In the genomic region with DNA sequence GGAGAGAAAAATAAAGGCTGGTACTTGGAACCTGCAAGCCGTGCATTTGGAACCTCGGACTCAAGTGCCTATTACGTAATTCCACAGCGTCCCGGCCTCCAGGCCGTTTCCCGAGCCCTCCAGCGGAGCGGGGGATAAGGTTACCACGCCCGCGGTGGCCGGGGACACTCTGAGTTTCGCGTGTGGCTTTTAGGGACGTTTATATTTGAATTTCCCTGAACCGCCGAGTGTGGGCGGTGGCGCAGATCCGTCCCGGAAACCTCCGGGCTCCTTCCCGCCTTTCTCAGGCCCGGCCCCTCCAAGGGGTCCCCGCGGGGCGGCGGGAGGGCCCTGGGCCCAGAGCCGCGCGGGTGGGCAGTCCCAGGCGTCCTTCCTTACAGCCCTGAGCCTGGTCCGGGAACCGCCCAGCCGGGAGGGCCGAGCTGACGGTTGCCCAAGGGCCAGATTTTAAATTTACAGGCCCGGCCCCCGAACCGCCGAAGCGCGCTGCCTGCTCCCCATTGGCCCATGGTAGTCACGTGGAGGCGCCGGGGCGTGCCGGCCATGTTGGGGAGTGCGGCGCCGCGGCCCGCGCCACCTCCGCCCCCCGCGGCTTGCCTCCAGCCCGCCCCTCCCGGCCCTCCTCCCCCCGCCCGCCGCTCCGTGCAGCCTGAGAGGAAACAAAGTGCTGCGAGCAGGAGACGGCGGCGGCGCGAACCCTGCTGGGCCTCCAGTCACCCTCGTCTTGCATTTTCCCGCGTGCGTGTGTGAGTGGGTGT, we compare ENCODE assay signal across 8 cellular contexts. TPM values are rescaled to one million over a fixed set of nuclear protein-coding genes. Genes with fewer than 3 reads are reported as not detected.
DNase-seq lines count a peak whose midpoint lies in the region; ATAC-seq lines count a peak whose summit lies in the region.

A gene with protein sequence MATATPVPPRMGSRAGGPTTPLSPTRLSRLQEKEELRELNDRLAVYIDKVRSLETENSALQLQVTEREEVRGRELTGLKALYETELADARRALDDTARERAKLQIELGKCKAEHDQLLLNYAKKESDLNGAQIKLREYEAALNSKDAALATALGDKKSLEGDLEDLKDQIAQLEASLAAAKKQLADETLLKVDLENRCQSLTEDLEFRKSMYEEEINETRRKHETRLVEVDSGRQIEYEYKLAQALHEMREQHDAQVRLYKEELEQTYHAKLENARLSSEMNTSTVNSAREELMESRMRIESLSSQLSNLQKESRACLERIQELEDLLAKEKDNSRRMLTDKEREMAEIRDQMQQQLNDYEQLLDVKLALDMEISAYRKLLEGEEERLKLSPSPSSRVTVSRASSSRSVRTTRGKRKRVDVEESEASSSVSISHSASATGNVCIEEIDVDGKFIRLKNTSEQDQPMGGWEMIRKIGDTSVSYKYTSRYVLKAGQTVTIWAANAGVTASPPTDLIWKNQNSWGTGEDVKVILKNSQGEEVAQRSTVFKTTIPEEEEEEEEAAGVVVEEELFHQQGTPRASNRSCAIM (plus strand): TSS at position 638 of the 758 bp plus-strand sequence. CDS start 373 bp downstream, outside the sequence.

- H3K27me3 ChIP-seq in HUES48 (ENCODE audit: control insufficient read depth, insufficient read depth, low read length) = no peaks in the 10 kb centered on the region
- no peaks in the 10 kb centered on the region for H3K27me3 ChIP-seq in NT2/D1 (ENCODE audit: insufficient read depth, insufficient read length)
- H3K27me3 ChIP-seq in mesenchymal stem cell (ENCODE audit: control insufficient read depth in 1 of 2, insufficient read depth in 1 of 2, low read length in 2 of 2) = no peaks in the 10 kb centered on the region

- H3K9ac ChIP-seq in HUES48 (ENCODE audit: low read depth, low read length) (peak within 1 kb of the TSS; percentile 99), NT2/D1 (ENCODE audit: insufficient read length, low read depth) (peak within 1 kb of the TSS; percentile 100), mesenchymal stem cell (ENCODE audit: low read length) (peak within 1 kb of the TSS; percentile 88)

- H2BK12ac ChIP-seq in mesenchymal stem cell (ENCODE audit: low read length in 2 of 2) = peak within 1 kb of the TSS in 1 of 2 experiments; percentile 73

- H3K4me1 Mint-ChIP-seq in effector memory CD8-positive, alpha-beta T cell (ENCODE audit: low read depth in 2 of 2) = peaks cover 17 to 31% of the 10 kb centered on the region in 2 donors

- peak; percentile 64 for ATAC-seq in GM21423 (IDR thresholded peaks at IDR 0.05; ENCODE audit: unreplicated experiment)
- peak; percentile 71 for ATAC-seq in effector memory CD8-positive, alpha-beta T cell (replicated peaks)

- peak within 1 kb of the TSS; percentile 76 for H3K18ac ChIP-seq in mesenchymal stem cell (ENCODE audit: low read depth in 1 of 2, low read length in 2 of 2)

- H3K27me3 Mint-ChIP-seq in effector memory CD8-positive, alpha-beta T cell = no peaks in the 10 kb centered on the region

- H3K9me3 ChIP-seq in HUES48 (ENCODE audit: control insufficient read depth, insufficient read depth, low read length) (no peaks in the 10 kb centered on the region), NT2/D1 (ENCODE audit: insufficient read depth, low read length) (no peaks in the 10 kb centered on the region), mesenchymal stem cell (ENCODE audit: control insufficient read depth, low read length) (no peaks in the 10 kb centered on the region)

- H3K4me1 ChIP-seq in HUES48 (ENCODE audit: control insufficient read depth, insufficient read depth, low read length) (peaks cover 21% of the 10 kb centered on the region), NT2/D1 (ENCODE audit: insufficient read depth, insufficient read length) (no peaks in the 10 kb centered on the region), mesenchymal stem cell (ENCODE audit: control insufficient read depth, insufficient read depth, low read depth, low read length) (peaks cover 2% of the 10 kb centered on the region)

- H3K36me3 ChIP-seq in HUES48 (ENCODE audit: control insufficient read depth, insufficient read depth, low read length) (0 out of 2 replicates have a peak, but pooled peaks cover 2% of the 10 kb centered on the region), NT2/D1 (ENCODE audit: insufficient read depth, insufficient read length, low read length) (peaks cover 14% of the 10 kb centered on the region), mesenchymal stem cell (ENCODE audit: control insufficient read depth in 1 of 2, insufficient read depth in 2 of 2, low read depth in 1 of 2, low read length in 2 of 2) (no peaks in the 10 kb centered on the region)

- peak within 1 kb of the TSS in 1 of 2 experiments; percentile 97 for H3K23ac ChIP-seq in mesenchymal stem cell (ENCODE audit: low read length in 2 of 2)

- peak within 1 kb of the TSS; percentile 97 for H3K4me2 ChIP-seq in mesenchymal stem cell (ENCODE audit: low read length, poor library complexity, severe bottlenecking)

- peak within 1 kb of the TSS; percentile 67 for H2BK15ac ChIP-seq in mesenchymal stem cell (ENCODE audit: low read depth, poor library complexity, severe bottlenecking)

- H4K91ac ChIP-seq in mesenchymal stem cell (ENCODE audit: low read length) = peak within 1 kb of the TSS; percentile 44

- no peaks in the 10 kb centered on the region for H3K9me3 Mint-ChIP-seq in effector memory CD8-positive, alpha-beta T cell

- H3K36me3 Mint-ChIP-seq in effector memory CD8-positive, alpha-beta T cell (ENCODE audit: insufficient read depth) = peaks cover 27% of the 10 kb centered on the region

- H3K4me3 Mint-ChIP-seq in effector memory CD8-positive, alpha-beta T cell = peak within 1 kb of the TSS; percentile 97 to 98

- H2AFZ ChIP-seq in mesenchymal stem cell (ENCODE audit: low read depth, low read length) = peak within 1 kb of the TSS; percentile 97

- peak within 1 kb of the TSS; percentile 98 for H3K27ac Mint-ChIP-seq in effector memory CD8-positive, alpha-beta T cell

- H2BK120ac ChIP-seq in mesenchymal stem cell (ENCODE audit: low read depth, low read length) = peak within 1 kb of the TSS; percentile 71

- in situ Hi-C loops in Caki2 (cut with HindIII; ENCODE audit: low pct_unique_long_range_greater_than_20kb, low sequenced_read_pairs) = no loop called here

- peak within 1 kb of the TSS in 1 of 2 experiments; percentile 63 for H3K14ac ChIP-seq in mesenchymal stem cell (ENCODE audit: low read length in 2 of 2)

- DNase-seq in Caki2 (ENCODE audit: low read depth) (peak; percentile 99), NT2/D1 (ENCODE audit: low read depth, low spot score) (peak; percentile 87), mesenchymal stem cell (peak; percentile 95)
- DNase-seq in activated CD8-positive, alpha-beta memory T cell treated with anti-CD3 and anti-CD28 coated beads for 48 hours (ENCODE audit: low read depth in 2 of 3, low spot score in 2 of 3) = peak; percentile 88 to 96 (median 89)
- peak; percentile 91 to 95 (median 93) for DNase-seq in effector memory CD8-positive, alpha-beta T cell
- peak; percentile 82 for DNase-seq in stimulated activated CD8-positive, alpha-beta memory T cell treated with anti-CD3 and anti-CD28 coated beads, Interleukin-12 subunit alpha, Interleukin-12 subunit beta, amount 100 ng/mL, for 24 hours (ENCODE audit: extremely low read depth)

- H2AK5ac ChIP-seq in mesenchymal stem cell (ENCODE audit: low read length, severe bottlenecking) = no peak within 1 kb of the TSS

- H3K4ac ChIP-seq in mesenchymal stem cell (ENCODE audit: low read depth in 1 of 2, low read length in 2 of 2) = peak within 1 kb of the TSS; percentile 36 to 94

- H2BK5ac ChIP-seq in mesenchymal stem cell (ENCODE audit: low read depth, low read length, poor library complexity, severe bottlenecking) = peak within 1 kb of the TSS; percentile 48

- H3K4me3 ChIP-seq in HUES48 (ENCODE audit: low read depth, low read length) (peak within 1 kb of the TSS; percentile 100), NT2/D1 (ENCODE audit: insufficient read length, low read depth) (peak within 1 kb of the TSS; percentile 94), mesenchymal stem cell (ENCODE audit: insufficient read depth in 1 of 2, low read depth in 1 of 2, low read length in 2 of 2) (peak within 1 kb of the TSS; percentile 92 to 96)

- H3K79me1 ChIP-seq in mesenchymal stem cell (replicated peaks; ENCODE audit: low read length, poor library complexity, severe bottlenecking) = no peaks in the 10 kb centered on the region

- peak within 1 kb of the TSS; percentile 59 for H4K8ac ChIP-seq in mesenchymal stem cell (ENCODE audit: low read length)

- H3K27ac ChIP-seq in HUES48 (ENCODE audit: low read depth, low read length) = peak within 1 kb of the TSS; percentile 99
- H3K27ac ChIP-seq in mesenchymal stem cell (ENCODE audit: low read length, poor library complexity, severe bottlenecking) = peak within 1 kb of the TSS; percentile 88

- WGBS in mesenchymal stem cell = under 1% methylated on average over 56 of the region's 74 CpGs

RNA-seq across cellular contexts. Expression of the gene that starts here (rescaled TPM):
- 206 and 220 TPM in 2 replicates for total RNA-seq in Caki2 (2014; rRNA removed; shearing (Covaris generic); ENCODE audit: low replicate concordance)
- 10.6 TPM for polyA plus RNA-seq in mesenchymal stem cell (2013, experiment 1 of 2)
- 11.1 TPM for polyA plus RNA-seq in mesenchymal stem cell (2013, experiment 2 of 2)

Comparison
In these comparisons a context has a peak if more than half of its experiments do, and no peak if none do; other contexts are left out.
1. Peak in every context shown above with its lines: DNase-seq, ATAC-seq, H3K4me3 ChIP-seq and H3K27ac ChIP-seq.